Comparison of ENCODE assay signal across 1 cellular context in genomic region chr2:159252905-159253304, GRCh38.
A peak's percentile ranks its signal among the peaks of the same experiment; 100 is the strongest.
TF ChIP-seq lines count a peak whose summit lies in the region.

No MANE protein-coding gene starts in this region.

TF ChIP-seq in A549, 52 proteins besides CTCF, POLR2A, EP300 and RAD21:
- TF ChIP-seq REST (IDR thresholded peaks at IDR 0.05) (no peak), MAZ (IDR thresholded peaks at IDR 0.05; ENCODE audit: borderline replicate concordance, low read depth, low read length) (no peak), CEBPB (IDR thresholded peaks at IDR 0.05) (peak; percentile 42 to 62; a peak in 3 of 4 replicates)
